ENCODE assay signal across 8 cellular contexts in genomic region chr15:41501961-41502786, GRCh38. TPM values are rescaled to one million over a fixed set of nuclear protein-coding genes. Genes with fewer than 3 reads are reported as not detected.
DNase-seq lines count a peak whose midpoint lies in the region; ATAC-seq and TF ChIP-seq lines count a peak whose summit lies in the region.

No MANE protein-coding gene starts in this region.

- POLR2A ChIA-PET in CD4-positive, alpha-beta memory T cell (lab: Charles Lee; ENCODE audit: partially characterized antibody), result interaction anchor here (1.2 to 1.8 kb wide), 4 partner anchors 9 to 158 kb away, joined by 3 to 8 read pairs (median 4); partner anchors contain the start of genes ITPKA and MGA
- POLR2A ChIA-PET in SK-N-SH (lab: Yijun Ruan, JAX), result no interaction called here

- H3K27ac ChIP-seq in CD4-positive, alpha-beta memory T cell (ENCODE audit: low read depth, low read length), result no peak overlapping the region
- H3K27ac ChIP-seq in SK-N-SH (ENCODE audit: low read depth in 2 of 2, low read length in 1 of 2), result no peak overlapping the region
- no peak overlapping the region for H3K27ac ChIP-seq in neural progenitor cell

- peaks cover 1% of the 10 kb centered on the region for H3K27me3 ChIP-seq in CD4-positive, alpha-beta memory T cell (ENCODE audit: insufficient read depth, low read length)
- no peaks in the 10 kb centered on the region; the same call in 1 of the 2 replicates for H3K27me3 ChIP-seq in SK-N-SH (ENCODE audit: insufficient read depth)
- H3K27me3 ChIP-seq in neural progenitor cell, result peaks cover 100% of the 10 kb centered on the region

- H3K9me3 Mint-ChIP-seq in CD4-positive, alpha-beta memory T cell, result no peaks in the 10 kb centered on the region
- H3K9me3 Mint-ChIP-seq in neural progenitor cell, result peaks cover 6% of the 10 kb centered on the region

- ATAC-seq in GM19035 (IDR thresholded peaks at IDR 0.05; ENCODE audit: unreplicated experiment), result no peak

- H3K36me3 ChIP-seq in CD4-positive, alpha-beta memory T cell (ENCODE audit: insufficient read depth, low read length), result no peaks in the 10 kb centered on the region
- no peaks in the 10 kb centered on the region for H3K36me3 ChIP-seq in SK-N-SH (replicated peaks in 1 of 2; ENCODE audit: control insufficient read depth in 1 of 2, insufficient read depth in 2 of 2, low read length in 1 of 2)
- no peaks in the 10 kb centered on the region for H3K36me3 ChIP-seq in neural progenitor cell

- peak; percentile 33 to 60 (median 49) for DNase-seq in CD4-positive, alpha-beta memory T cell
- DNase-seq in SK-N-SH (peak; percentile 62), dermis blood vessel endothelial cell (peak; percentile 15), neural progenitor cell (ENCODE audit: low spot score) (peak; percentile 56), DMS 273 (lab: John Stamatoyannopoulos, UW; ENCODE audit: unreplicated experiment) (no peak), NCI-H1092 (lab: John Stamatoyannopoulos, UW) (no peak), AML-193 (lab: John Stamatoyannopoulos, UW) (no peak)

- H3F3A ChIP-seq in SK-N-SH (replicated peaks; ENCODE audit: insufficient read depth) (no peaks in the 10 kb centered on the region), neural progenitor cell (ENCODE audit: low read depth) (peaks cover 4% of the 10 kb centered on the region)

- peak overlapping the region in 4 of 7 donors; percentile 15 to 75 (median 44) for H3K27ac Mint-ChIP-seq in CD4-positive, alpha-beta memory T cell
- no peak overlapping the region for H3K27ac Mint-ChIP-seq in neural progenitor cell

- no peaks in the 10 kb centered on the region for H3K9me2 ChIP-seq in SK-N-SH

- peaks cover 19% of the 10 kb centered on the region for H3K4me1 ChIP-seq in CD4-positive, alpha-beta memory T cell (ENCODE audit: insufficient read depth, low read length)
- H3K4me1 ChIP-seq in SK-N-SH (ENCODE audit: control insufficient read depth in 1 of 2, insufficient read depth in 2 of 2, low read depth in 1 of 2, low read length in 1 of 2) (peaks cover 0 to 8% of the 10 kb centered on the region in 2 experiments; a peak in 1 of 4 replicates), neural progenitor cell (peaks cover 21% of the 10 kb centered on the region)

- H2AFZ ChIP-seq in SK-N-SH (ENCODE audit: low read depth), result no peak overlapping the region
- no peak overlapping the region for H2AFZ ChIP-seq in neural progenitor cell (replicated peaks)

- H3K36me3 Mint-ChIP-seq in CD4-positive, alpha-beta memory T cell, result no peaks in the 10 kb centered on the region
- H3K36me3 Mint-ChIP-seq in neural progenitor cell, result no peaks in the 10 kb centered on the region

- H3K79me2 ChIP-seq in SK-N-SH (ENCODE audit: insufficient read depth) (no peaks in the 10 kb centered on the region), neural progenitor cell (ENCODE audit: low read depth) (no peaks in the 10 kb centered on the region)

- intact Hi-C loops in CD4-positive, alpha-beta memory T cell (cut with micrococcal nuclease), result loop anchor here (1.0 to 5.0 kb wide), 3 partner anchors 9 to 55 kb away; partner anchors contain the start of genes ITPKA, RPAP1 and TYRO3

- TF ChIP-seq RAD21 in SK-N-SH (IDR thresholded peaks at IDR 0.05; ENCODE audit: low read length), result no peak

- no peak for TF ChIP-seq EP300 in SK-N-SH (IDR thresholded peaks at IDR 0.05; ENCODE audit: borderline replicate concordance in 1 of 2, low read depth in 1 of 2, low read length in 1 of 2)

- H3K27me3 Mint-ChIP-seq in CD4-positive, alpha-beta memory T cell, result peaks cover 14 to 23% of the 10 kb centered on the region in 2 donors
- H3K27me3 Mint-ChIP-seq in neural progenitor cell (ENCODE audit: insufficient read depth, low read depth), result peaks cover 86% of the 10 kb centered on the region

- peaks cover 5 to 28% (median 10%) of the 10 kb centered on the region in 4 donors for H3K4me1 Mint-ChIP-seq in CD4-positive, alpha-beta memory T cell
- peaks cover 8% of the 10 kb centered on the region for H3K4me1 Mint-ChIP-seq in neural progenitor cell

- CTCF ChIA-PET in CD4-positive, alpha-beta memory T cell (lab: Charles Lee; ENCODE audit: partially characterized antibody), result interaction anchor here (1.9 kb wide), 1 partner anchor 36 kb away, joined by 6 read pairs; no protein-coding TSS in a partner anchor
- CTCF ChIA-PET in SK-N-SH (lab: Yijun Ruan, JAX), result no interaction called here

- no peak for TF ChIP-seq CTCF in SK-N-SH (IDR thresholded peaks at IDR 0.05)
- no peak for TF ChIP-seq CTCF in neural progenitor cell (IDR thresholded peaks at IDR 0.05)

- H3K9me3 ChIP-seq in CD4-positive, alpha-beta memory T cell (ENCODE audit: control insufficient read depth in 1 of 2, low read length in 2 of 2), result no peaks in the 10 kb centered on the region
- H3K9me3 ChIP-seq in SK-N-SH, result no peaks in the 10 kb centered on the region
- no peaks in the 10 kb centered on the region for H3K9me3 ChIP-seq in neural progenitor cell (ENCODE audit: low read depth)

- 51% methylated on average over 36 of the region's 59 CpGs for WGBS in SK-N-SH (ENCODE audit: low lambda C conversion rate)

- peak overlapping the region; percentile 23 to 50 for H3K4me3 ChIP-seq in CD4-positive, alpha-beta memory T cell (ENCODE audit: low read length in 2 of 2)
- H3K4me3 ChIP-seq in SK-N-SH (ENCODE audit: low read depth in 2 of 2, low read length in 1 of 2), result no peak overlapping the region
- peak overlapping the region; percentile 29 for H3K4me3 ChIP-seq in neural progenitor cell

- H3K9ac ChIP-seq in SK-N-SH (no peak overlapping the region), neural progenitor cell (no peak overlapping the region)

- H3K4me3 Mint-ChIP-seq in CD4-positive, alpha-beta memory T cell, result peak overlapping the region; percentile 73 to 84 (median 76)
- H3K4me3 Mint-ChIP-seq in neural progenitor cell, result peak overlapping the region; percentile 74

- peak overlapping the region; percentile 55 for H3K4me2 ChIP-seq in SK-N-SH
- H3K4me2 ChIP-seq in neural progenitor cell, result peak overlapping the region; percentile 69

- no peaks in the 10 kb centered on the region for H4K20me1 ChIP-seq in SK-N-SH (ENCODE audit: insufficient read depth)
- peaks cover 56% of the 10 kb centered on the region for H4K20me1 ChIP-seq in neural progenitor cell (ENCODE audit: low read depth)

TF ChIP-seq in SK-N-SH, 30 proteins besides CTCF, POLR2A, EP300 and RAD21 (continues in another document):
- TF ChIP-seq IRF3 (IDR thresholded peaks at IDR 0.05; ENCODE audit: low read depth, low read length), result no peak
- TF ChIP-seq CHD2 (IDR thresholded peaks at IDR 0.05; ENCODE audit: low read length, partially characterized antibody), result no peak
- no peak for TF ChIP-seq ELF1 (IDR thresholded peaks at IDR 0.05)
- TF ChIP-seq, protein P1, sequence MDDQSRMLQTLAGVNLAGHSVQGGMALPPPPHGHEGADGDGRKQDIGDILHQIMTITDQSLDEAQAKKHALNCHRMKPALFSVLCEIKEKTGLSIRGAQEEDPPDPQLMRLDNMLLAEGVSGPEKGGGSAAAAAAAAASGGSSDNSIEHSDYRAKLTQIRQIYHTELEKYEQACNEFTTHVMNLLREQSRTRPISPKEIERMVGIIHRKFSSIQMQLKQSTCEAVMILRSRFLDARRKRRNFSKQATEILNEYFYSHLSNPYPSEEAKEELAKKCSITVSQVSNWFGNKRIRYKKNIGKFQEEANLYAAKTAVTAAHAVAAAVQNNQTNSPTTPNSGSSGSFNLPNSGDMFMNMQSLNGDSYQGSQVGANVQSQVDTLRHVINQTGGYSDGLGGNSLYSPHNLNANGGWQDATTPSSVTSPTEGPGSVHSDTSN (IDR thresholded peaks at IDR 0.05), result no peak
- TF ChIP-seq RFX5 (IDR thresholded peaks at IDR 0.05; ENCODE audit: low read length), result no peak
- no peak for TF ChIP-seq GATA2 (CRISPR knock-in tag; IDR thresholded peaks at IDR 0.05)
- no peak for TF ChIP-seq EZH2phosphoT487 (IDR thresholded peaks at IDR 0.05; ENCODE audit: borderline replicate concordance, low read depth)

RNA-seq across cellular contexts. Expression of gene ITPKA, which starts 8.5 kb away (rescaled TPM):
- total RNA-seq in CD4-positive, alpha-beta memory T cell, result under 1 TPM in 1 of 2 experiments, not detected in 1; 0.36 TPM
- under 1 TPM; 0.23 to 0.46 TPM for polyA plus RNA-seq in CD4-positive, alpha-beta memory T cell
- 1.0 and 2.2 TPM in 2 replicates for polyA plus RNA-seq in SK-N-SH (2012; rRNA removed)
- 0.60 and 1.1 TPM in 2 replicates for polyA plus RNA-seq in SK-N-SH (2012; cell fraction: cytosol; rRNA removed)
- polyA plus RNA-seq in SK-N-SH (2012; cell fraction: nucleus; rRNA removed), result 4.9 and 7.4 TPM in 2 replicates
- total RNA-seq in dermis blood vessel endothelial cell (0.56 and 0.68 TPM in 2 replicates), neural progenitor cell (ENCODE audit: low replicate concordance) (0.09 TPM in 1 of 2 replicates, not detected in the other)

RNA-seq across cellular contexts. Expression of gene LTK, which starts 11.5 kb away (rescaled TPM):
- total RNA-seq in CD4-positive, alpha-beta memory T cell, result 1 to 10 TPM; 3.7 to 3.8 TPM
- 1 to 10 TPM; 1.9 to 5.1 TPM for polyA plus RNA-seq in CD4-positive, alpha-beta memory T cell
- 0.06 and 0.07 TPM in 2 replicates for polyA plus RNA-seq in SK-N-SH (2012; rRNA removed)
- 0.01 and 0.07 TPM in 2 replicates for polyA plus RNA-seq in SK-N-SH (2012; cell fraction: cytosol; rRNA removed)
- 0.87 and 1.6 TPM in 2 replicates for polyA plus RNA-seq in SK-N-SH (2012; cell fraction: nucleus; rRNA removed)
- total RNA-seq in dermis blood vessel endothelial cell (0.09 TPM in 1 of 2 replicates, not detected in the other), neural progenitor cell (ENCODE audit: low replicate concordance) (0.12 TPM in 1 of 2 replicates, not detected in the other)

RNA-seq across cellular contexts. Expression of gene RPAP1, which starts 41.9 kb away (rescaled TPM):
- 10 to 100 TPM; 50.6 to 52.2 TPM for total RNA-seq in CD4-positive, alpha-beta memory T cell
- polyA plus RNA-seq in CD4-positive, alpha-beta memory T cell, result 10 to 100 TPM in 1 of 2 donors, 1 to 10 TPM in 1; 5.5 to 18.2 TPM
- 18.0 and 20.2 TPM in 2 replicates for polyA plus RNA-seq in SK-N-SH (2012; rRNA removed)
- polyA plus RNA-seq in SK-N-SH (2012; cell fraction: cytosol; rRNA removed), result 8.4 and 10.4 TPM in 2 replicates
- 54.9 and 55.9 TPM in 2 replicates for polyA plus RNA-seq in SK-N-SH (2012; cell fraction: nucleus; rRNA removed)
- total RNA-seq in dermis blood vessel endothelial cell (35.9 and 68.0 TPM in 2 replicates), neural progenitor cell (ENCODE audit: low replicate concordance) (20.3 and 36.8 TPM in 2 replicates)

RNA-seq across cellular contexts. Expression of gene TYRO3, which starts 56.8 kb away (rescaled TPM):
- total RNA-seq in CD4-positive, alpha-beta memory T cell, result under 1 TPM; 0.17 to 0.36 TPM
- under 1 TPM in 1 of 2 donors, not detected in 1; 0.11 TPM for polyA plus RNA-seq in CD4-positive, alpha-beta memory T cell
- polyA plus RNA-seq in SK-N-SH (2012; rRNA removed), result 8.7 and 10.3 TPM in 2 replicates
- polyA plus RNA-seq in SK-N-SH (2012; cell fraction: cytosol; rRNA removed), result 4.9 and 8.9 TPM in 2 replicates
- 9.2 and 10.5 TPM in 2 replicates for polyA plus RNA-seq in SK-N-SH (2012; cell fraction: nucleus; rRNA removed)
- total RNA-seq in dermis blood vessel endothelial cell, result 2.6 and 5.0 TPM in 2 replicates
- total RNA-seq in neural progenitor cell (ENCODE audit: low replicate concordance), result 59.1 and 116 TPM in 2 replicates

Comparison
In these comparisons a context has a peak if more than half of its experiments do, and no peak if none do; other contexts are left out.
1. DNase-seq: peak in CD4-positive, alpha-beta memory T cell (5 of 5), SK-N-SH (single experiment), dermis blood vessel endothelial cell (single experiment) and neural progenitor cell (single experiment); none in DMS 273 (single experiment), NCI-H1092 (single experiment) and AML-193 (0 of 2).
2. H3K4me3 ChIP-seq: peak in CD4-positive, alpha-beta memory T cell (2 of 2) and neural progenitor cell (single experiment); none in SK-N-SH (0 of 2).